Comparison of ENCODE assay signal across 13 cellular contexts in genomic region chr16:2040450-2041105, GRCh38. TPM values are rescaled to one million over a fixed set of nuclear protein-coding genes. Genes with fewer than 3 reads are reported as not detected.
DNase-seq lines count a peak whose midpoint lies in the region; ATAC-seq and TF ChIP-seq lines count a peak whose summit lies in the region.
"Had no signal": no experiment of that assay in that cellular context is flagged by ENCODE, and none has a peak within 500 bp of the region (broad histone marks: within the 10 kb centered on the region; RNA-seq: fewer than 3 reads in every experiment).

No MANE protein-coding gene starts in this region.

- no peak for TF ChIP-seq EP300 in sigmoid colon (IDR thresholded peaks at IDR 0.05)

- peak overlapping the region; percentile 65; the same call in 1 of the 2 replicates for H2AFZ ChIP-seq in PC-9
- no peak overlapping the region for H2AFZ ChIP-seq in fibroblast of lung (ENCODE audit: low read length)

- H3K4me3 ChIP-seq in BLaER1 (no peak overlapping the region), PC-9 (no peak overlapping the region), fibroblast of lung (replicated peaks in 1 of 4; ENCODE audit: control extremely low read depth in 1 of 4, insufficient read depth in 1 of 4, low read depth in 3 of 4, low read length in 4 of 4) (no peak overlapping the region), sigmoid colon (no peak overlapping the region)

- TF ChIP-seq CTCF in PC-9 (conservative IDR thresholded peaks at IDR 0.05) = no peak
- TF ChIP-seq CTCF in fibroblast of lung (conservative IDR thresholded peaks at IDR 0.05 in 1 of 2, IDR thresholded peaks at IDR 0.05 in 1 of 2; ENCODE audit: low read depth in 1 of 2, low read length in 2 of 2) = no peak
- TF ChIP-seq CTCF in sigmoid colon (IDR thresholded peaks at IDR 0.05) = no peak

- H3K27me3 ChIP-seq in BLaER1 (no peaks in the 10 kb centered on the region), PC-9 (ENCODE audit: insufficient read depth, low read depth) (no peaks in the 10 kb centered on the region), fibroblast of lung (ENCODE audit: control insufficient read depth, insufficient read depth, low read length) (no peaks in the 10 kb centered on the region), sigmoid colon (no peaks in the 10 kb centered on the region)

- H3K9me2 ChIP-seq in PC-9 (ENCODE audit: insufficient read depth) = no peaks in the 10 kb centered on the region

- H3F3A ChIP-seq in PC-9 (ENCODE audit: insufficient read depth, low read depth) = peaks cover 32% of the 10 kb centered on the region

- H3K79me2 ChIP-seq in PC-9 (ENCODE audit: low read depth) = no peaks in the 10 kb centered on the region; the same call in 1 of the 2 replicates
- H3K79me2 ChIP-seq in fibroblast of lung (ENCODE audit: control insufficient read depth, insufficient read depth, low read length) = peaks cover 9% of the 10 kb centered on the region

- WGBS in sigmoid colon, 2 donors = 78 to 85% methylated on average over 20 of the region's 20 CpGs

- H3K4me2 ChIP-seq in BLaER1 = peak overlapping the region; percentile 94
- peak overlapping the region; percentile 71 for H3K4me2 ChIP-seq in PC-9
- no peak overlapping the region for H3K4me2 ChIP-seq in fibroblast of lung (ENCODE audit: extremely low read depth, insufficient read depth, low read length)

- DNase-seq in PC-9 (peak; percentile 79 to 87), fibroblast of lung (ENCODE audit: low read depth in 2 of 2) (no peak), sigmoid colon (no peak), NCI-H1092 treated with DMSO at 0.1 percent for 48 hours (lab: John Stamatoyannopoulos, UW) (no peak)
- DNase-seq in effector CD4-positive, alpha-beta T cell = no peak
- DNase-seq: aorta; GDM1; immature natural killer cell; stimulated activated CD4-positive, alpha-beta T cell treated with anti-CD3 and anti-CD28 coated beads, Interleukin-4, amount 100 ng/mL, for 4 hours had no signal

- ATAC-seq in GM19328 (IDR thresholded peaks at IDR 0.05; ENCODE audit: unreplicated experiment) (no peak), GM19397 (IDR thresholded peaks at IDR 0.05; ENCODE audit: unreplicated experiment) (no peak)
- ATAC-seq: WTC11 had no signal

- no peaks in the 10 kb centered on the region for H4K20me1 ChIP-seq in BLaER1
- H4K20me1 ChIP-seq in PC-9 (ENCODE audit: insufficient read depth) = no peaks in the 10 kb centered on the region
- H4K20me1 ChIP-seq in fibroblast of lung (ENCODE audit: control insufficient read depth, extremely low read depth, insufficient read depth, low read length) = no peaks in the 10 kb centered on the region

- H3K9me3 ChIP-seq in BLaER1 (no peaks in the 10 kb centered on the region), PC-9 (ENCODE audit: insufficient read depth, low read depth) (no peaks in the 10 kb centered on the region), fibroblast of lung (ENCODE audit: control insufficient read depth, insufficient read depth, low read depth, low read length) (no peaks in the 10 kb centered on the region), sigmoid colon (no peaks in the 10 kb centered on the region)

- H3K27ac ChIP-seq in BLaER1 = peak overlapping the region; percentile 82
- peak overlapping the region; percentile 95 for H3K27ac ChIP-seq in PC-9
- H3K27ac ChIP-seq in fibroblast of lung (ENCODE audit: insufficient read depth, low read length) = peak overlapping the region; percentile 88
- peak overlapping the region; percentile 69 to 83 (median 78) for H3K27ac ChIP-seq in sigmoid colon

- H3K4me1 ChIP-seq in BLaER1 = peaks cover 98% of the 10 kb centered on the region
- peaks cover 45% of the 10 kb centered on the region for H3K4me1 ChIP-seq in PC-9 (replicated peaks; ENCODE audit: insufficient read depth)
- H3K4me1 ChIP-seq in fibroblast of lung (ENCODE audit: control insufficient read depth, extremely low read depth, insufficient read depth, low read length) = peaks cover 41% of the 10 kb centered on the region
- H3K4me1 ChIP-seq in sigmoid colon = peaks cover 0 to 61% (median 56%) of the 10 kb centered on the region in 4 donors

- no TSS peak for BruUV-seq in PC-9 (replicated peaks; lab: Mats Ljungman, UMichigan)

- TF ChIP-seq POLR2A in sigmoid colon (IDR thresholded peaks at IDR 0.05) = no peak

- CTCF ChIA-PET in PC-9 (lab: Charles Lee) = interaction anchor here (0.9 kb wide), 1 partner anchor 18 kb away, joined by 3 read pairs; no protein-coding TSS in a partner anchor

- H3K36me3 ChIP-seq in BLaER1 = peaks cover 14% of the 10 kb centered on the region
- H3K36me3 ChIP-seq in PC-9 (ENCODE audit: low read depth) = no peaks in the 10 kb centered on the region
- peaks cover 23% of the 10 kb centered on the region for H3K36me3 ChIP-seq in fibroblast of lung (ENCODE audit: control insufficient read depth, insufficient read depth, low read length)
- peaks cover 0 to 18% (median 3%) of the 10 kb centered on the region in 4 donors for H3K36me3 ChIP-seq in sigmoid colon

- H3K9ac ChIP-seq in BLaER1 (peak overlapping the region; percentile 69; the same call in 1 of the 2 replicates), fibroblast of lung (ENCODE audit: insufficient read depth, low read length) (peak overlapping the region; percentile 10)

- intact Hi-C loops in PC-9 (cut with micrococcal nuclease; ENCODE audit: unreplicated experiment) = loop anchor here (10.0 kb wide), 1 partner anchor 564 kb away; no protein-coding TSS in a partner anchor
- intact Hi-C loops in sigmoid colon (cut with DNase I) = no loop called here

- POLR2A ChIA-PET in PC-9 (lab: Charles Lee; ENCODE audit: unreplicated experiment) = interaction anchor here (0.6 to 0.9 kb wide), 6 partner anchors 48 to 1741 kb away, joined by 3 to 14 read pairs (median 3); partner anchors contain the start of genes TRAF7 and UQCC4

RNA-seq across cellular contexts. Expression of gene NTHL1, which starts 7.1 kb away (rescaled TPM):
- total RNA-seq in PC-9 (2021) (47.3 and 66.6 TPM in 2 replicates), fibroblast of lung (34.7 and 44.4 TPM in 2 replicates), sigmoid colon (10 to 100 TPM; 18.4 to 33.8 (median 25.6) TPM)
- polyA plus RNA-seq in fibroblast of lung (8.4 and 9.2 TPM in 2 replicates), sigmoid colon (10 to 100 TPM; 20.4 to 44.5 (median 35.6) TPM)
- polyA plus RNA-seq in fibroblast of lung (2012) = 17.4 and 19.0 TPM in 2 replicates
- 5.2 and 9.7 TPM in 2 replicates for polyA minus RNA-seq in fibroblast of lung (ENCODE audit: low replicate concordance)

RNA-seq across cellular contexts. Expression of gene TSC2, which starts 7.2 kb away (rescaled TPM):
- total RNA-seq in PC-9 (2021) (166 and 170 TPM in 2 replicates), fibroblast of lung (35.7 and 46.6 TPM in 2 replicates), sigmoid colon (10 to 100 TPM; 25.0 to 80.9 (median 36.9) TPM)
- polyA plus RNA-seq in fibroblast of lung (24.5 and 39.6 TPM in 2 replicates), sigmoid colon (10 to 100 TPM; 16.9 to 58.4 (median 31.2) TPM)
- polyA plus RNA-seq in fibroblast of lung (2012) = 52.2 and 55.8 TPM in 2 replicates
- polyA minus RNA-seq in fibroblast of lung (ENCODE audit: low replicate concordance) = 242 and 267 TPM in 2 replicates

RNA-seq across cellular contexts. Expression of gene NHERF2, which starts 13.9 kb away (rescaled TPM):
- total RNA-seq in PC-9 (2021) (104 and 144 TPM in 2 replicates), fibroblast of lung (16.9 and 21.5 TPM in 2 replicates), sigmoid colon (10 to 100 TPM; 23.5 to 57.9 (median 29.5) TPM)
- polyA plus RNA-seq in fibroblast of lung (30.7 and 38.0 TPM in 2 replicates), sigmoid colon (100 to 1,000 TPM in 1 of 3 donors, 10 to 100 TPM in 2; 46.7 to 105 (median 65.4) TPM)
- 79.5 and 84.8 TPM in 2 replicates for polyA plus RNA-seq in fibroblast of lung (2012)
- polyA minus RNA-seq in fibroblast of lung (ENCODE audit: low replicate concordance) = 15.5 and 29.6 TPM in 2 replicates

RNA-seq across cellular contexts. Expression of gene NPW, which starts 21.0 kb away (rescaled TPM):
- total RNA-seq in PC-9 (2021) (4.0 and 8.1 TPM in 2 replicates), fibroblast of lung (0.26 and 0.99 TPM in 2 replicates), sigmoid colon (not detected)
- polyA plus RNA-seq in fibroblast of lung (0.06 and 0.20 TPM in 2 replicates), sigmoid colon (under 1 TPM in 1 of 3 donors, not detected in 2; 0.71 TPM)
- polyA plus RNA-seq in fibroblast of lung (2012) = 0.58 and 1.3 TPM in 2 replicates
- polyA minus RNA-seq in fibroblast of lung (ENCODE audit: low replicate concordance) = not detected in 2 replicates
- polyA plus RNA-seq: immature natural killer cell had no signal

RNA-seq across cellular contexts. Expression of gene ZNF598, which starts 31.0 kb away (rescaled TPM):
- 68.4 and 72.5 TPM in 2 replicates for total RNA-seq in PC-9 (2021)
- 10.8 and 18.8 TPM in 2 replicates for total RNA-seq in fibroblast of lung
- 11.6 and 18.7 TPM in 2 replicates for polyA plus RNA-seq in fibroblast of lung
- polyA plus RNA-seq in fibroblast of lung (2012) = 19.6 and 29.9 TPM in 2 replicates
- polyA minus RNA-seq in fibroblast of lung (ENCODE audit: low replicate concordance) = 14.7 and 15.9 TPM in 2 replicates
- 10 to 100 TPM; 12.8 to 27.2 (median 17.7) TPM for total RNA-seq in sigmoid colon
- 10 to 100 TPM; 20.3 to 57.0 (median 21.0) TPM for polyA plus RNA-seq in sigmoid colon

Comparison
In these comparisons a context has a peak if more than half of its experiments do, and no peak if none do; other contexts are left out.
1. DNase-seq: peak in PC-9 (2 of 2); none in fibroblast of lung (0 of 2), sigmoid colon (single experiment), NCI-H1092 treated with DMSO at 0.1 percent for 48 hours (single experiment) and effector CD4-positive, alpha-beta T cell (single experiment).
2. Peak in every context shown above with its lines, with median percentiles within 50 percentile points of each other: H3K27ac ChIP-seq.